12 cellular contexts compared by ENCODE assay signal in genomic region chr10:62584216-62584615, GRCh38.
DNase-seq lines count a peak whose midpoint lies in the region; ATAC-seq, FAIRE-seq and TF ChIP-seq lines count a peak whose summit lies in the region.
"Had no signal": no experiment of that assay in that cellular context is flagged by ENCODE, and none has a peak within 500 bp of the region (broad histone marks: within the 10 kb centered on the region; RNA-seq: fewer than 3 reads in every experiment).

No MANE protein-coding gene starts in this region.

- H3K27ac ChIP-seq in mesodermal cell (ENCODE audit: low read depth, low read length, severe bottlenecking) = peak overlapping the region; percentile 1

- no peak overlapping the region for H3K27ac Mint-ChIP-seq in natural killer cell treated with Interleukin-12 subunit alpha and Interleukin-12 subunit beta and Interleukin-15 and Interleukin-18, amount 100 ng/mL, for 72 hours
- H3K27ac Mint-ChIP-seq: activated T-cell treated with anti-CD3 and anti-CD28 coated beads, Interleukin-2, amount 50 U/mL, for 24 hours; CD4-positive, alpha-beta memory T cell; immature natural killer cell had no signal

- H3K9me3 Mint-ChIP-seq in natural killer cell treated with Interleukin-12 subunit alpha and Interleukin-12 subunit beta and Interleukin-15 and Interleukin-18, amount 100 ng/mL, for 72 hours = no peaks in the 10 kb centered on the region
- H3K9me3 Mint-ChIP-seq: immature natural killer cell had no signal

- H3K4me1 Mint-ChIP-seq in natural killer cell treated with Interleukin-12 subunit alpha and Interleukin-12 subunit beta and Interleukin-15 and Interleukin-18, amount 100 ng/mL, for 72 hours (ENCODE audit: low read depth in 2 of 2) = peaks cover 0 to 4% of the 10 kb centered on the region in 2 donors
- H3K4me1 Mint-ChIP-seq: CD4-positive, alpha-beta memory T cell had no signal

- in situ Hi-C loops in astrocyte of the cerebellum (cut with HindIII; ENCODE audit: low sequenced_read_pairs) = no loop called here

- peaks cover 28% of the 10 kb centered on the region for H3K4me1 ChIP-seq in mesodermal cell (ENCODE audit: control insufficient read depth, insufficient read depth, low read length, poor library complexity, severe bottlenecking)

- 79 to 86% methylated on average over 2 of the region's 2 CpGs for WGBS in mesodermal cell (ENCODE audit: insufficient coverage in 2 of 2), 2 experiments

- DNase-seq in AG09319 (ENCODE audit: extremely low read depth, low read depth) (peak; percentile 81), astrocyte of the cerebellum (ENCODE audit: low read depth) (peak; percentile 92), frontal cortex (ENCODE audit: low spot score in 2 of 2) (no peak), activated T-cell treated with anti-CD3 and anti-CD28 coated beads for 4 hours (no peak)
- no peak for DNase-seq in activated CD4-positive, alpha-beta T cell treated with anti-CD3 and anti-CD28 coated beads, Interleukin-2, amount 50 U/mL, for 4 hours
- DNase-seq in natural killer cell treated with Interleukin-12 subunit alpha and Interleukin-12 subunit beta and Interleukin-15 and Interleukin-18, amount 100 ng/mL, for 72 hours (ENCODE audit: low spot score) = no peak
- DNase-seq: activated T-cell treated with anti-CD3 and anti-CD28 coated beads, Interleukin-2, amount 50 U/mL, for 24 hours; CD4-positive, alpha-beta memory T cell; immature natural killer cell; posterior cingulate gyrus had no signal

- peaks cover 6 to 10% of the 10 kb centered on the region in 2 donors for H3K27me3 Mint-ChIP-seq in natural killer cell treated with Interleukin-12 subunit alpha and Interleukin-12 subunit beta and Interleukin-15 and Interleukin-18, amount 100 ng/mL, for 72 hours

- no peaks in the 10 kb centered on the region for H3K36me3 Mint-ChIP-seq in natural killer cell treated with Interleukin-12 subunit alpha and Interleukin-12 subunit beta and Interleukin-15 and Interleukin-18, amount 100 ng/mL, for 72 hours
- H3K36me3 Mint-ChIP-seq: CD4-positive, alpha-beta memory T cell had no signal

- no peaks in the 10 kb centered on the region for H3K36me3 ChIP-seq in mesodermal cell (ENCODE audit: control insufficient read depth, insufficient read depth, low read length)

- H3K9me3 ChIP-seq in mesodermal cell (ENCODE audit: control insufficient read depth, low read length) = no peaks in the 10 kb centered on the region

- FAIRE-seq in frontal cortex (lab: Jason Lieb, UNC) = no peak

- TF ChIP-seq CTCF in AG09319 (IDR thresholded peaks at IDR 0.05; ENCODE audit: low read depth, low read length) (no peak), astrocyte of the cerebellum (IDR thresholded peaks at IDR 0.05; ENCODE audit: low read depth, low read length, missing control alignments) (no peak)

- peak; percentile 59 for ATAC-seq in HG02588 (IDR thresholded peaks at IDR 0.05; ENCODE audit: unreplicated experiment)
- ATAC-seq in natural killer cell treated with Interleukin-12 subunit alpha and Interleukin-12 subunit beta and Interleukin-15 and Interleukin-18, amount 100 ng/mL, for 72 hours = no peak

- no peak overlapping the region for H3K4me3 Mint-ChIP-seq in natural killer cell treated with Interleukin-12 subunit alpha and Interleukin-12 subunit beta and Interleukin-15 and Interleukin-18, amount 100 ng/mL, for 72 hours
- H3K4me3 Mint-ChIP-seq: activated T-cell treated with anti-CD3 and anti-CD28 coated beads, Interleukin-2, amount 50 U/mL, for 24 hours; CD4-positive, alpha-beta memory T cell; immature natural killer cell had no signal

- H3K4me3 ChIP-seq in astrocyte of the cerebellum (ENCODE audit: low read depth, low read length) = no peak overlapping the region
- H3K4me3 ChIP-seq in mesodermal cell (ENCODE audit: extremely low read depth, insufficient read depth, low read length, poor library complexity, severe bottlenecking) = no peak overlapping the region

Comparison
In these comparisons a context has a peak if more than half of its experiments do, and no peak if none do; other contexts are left out.
1. DNase-seq: peak in AG09319 (single experiment) and astrocyte of the cerebellum (single experiment); none in activated CD4-positive, alpha-beta T cell treated with anti-CD3 and anti-CD28 coated beads, Interleukin-2, amount 50 U/mL, for 4 hours (0 of 2), natural killer cell treated with Interleukin-12 subunit alpha and Interleukin-12 subunit beta and Interleukin-15 and Interleukin-18, amount 100 ng/mL, for 72 hours (single experiment), frontal cortex (0 of 2) and activated T-cell treated with anti-CD3 and anti-CD28 coated beads for 4 hours (single experiment).